Comparison of ENCODE assay signal across 9 cellular contexts in the genomic region with DNA sequence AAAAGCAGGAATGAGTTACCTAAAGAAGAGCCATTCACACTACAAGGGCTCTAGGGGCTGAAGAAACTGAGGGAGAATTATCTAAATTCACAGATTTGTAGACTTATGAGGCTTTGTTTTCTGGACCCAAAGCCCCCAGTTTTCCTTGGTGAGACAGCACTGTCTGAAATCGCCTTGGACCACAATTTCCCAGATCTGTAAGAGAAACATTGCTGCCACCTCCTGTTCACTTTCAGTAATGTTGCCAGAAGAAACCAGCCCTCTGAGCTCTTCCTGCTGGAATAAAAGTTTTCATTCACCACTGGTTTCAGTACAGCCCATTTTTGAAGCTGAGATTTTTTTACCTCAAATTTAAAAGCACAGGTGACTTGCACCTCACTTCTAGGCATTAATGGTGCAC.
DNase-seq lines count a peak whose midpoint lies in the region; ATAC-seq and TF ChIP-seq lines count a peak whose summit lies in the region.
"Had no signal": no experiment of that assay in that cellular context is flagged by ENCODE, and none has a peak within 500 bp of the region (broad histone marks: within the 10 kb centered on the region; RNA-seq: fewer than 3 reads in every experiment).

No MANE protein-coding gene starts in this region.

- no peaks in the 10 kb centered on the region for H3K9me2 ChIP-seq in Karpas-422 (replicated peaks; ENCODE audit: insufficient read depth, low read length)

- peak; percentile 5 to 44 for DNase-seq in AML-193 (lab: John Stamatoyannopoulos, UW)
- peak; percentile 78 for DNase-seq in Karpas-422
- DNase-seq in RWPE1 (ENCODE audit: low spot score): peak; percentile 44
- peak; percentile 1 for DNase-seq in epithelial cell of prostate (ENCODE audit: low read depth, low spot score)
- peak; percentile 39 for DNase-seq in mucosa of gallbladder (ENCODE audit: low spot score)
- DNase-seq in activated CD4-positive, alpha-beta memory T cell treated with anti-CD3 and anti-CD28 coated beads, Interleukin-2, amount 10 ng/mL, durations not matched to agents 7 days and 5 days: no peak
- no peak for DNase-seq in activated CD8-positive, alpha-beta memory T cell treated with anti-CD3 and anti-CD28 coated beads, Interleukin-2, amount 50 U/mL, for 4 hours

- H3K9me3 ChIP-seq in Karpas-422 (ENCODE audit: low read length): no peaks in the 10 kb centered on the region

- H3K27me3 ChIP-seq in Karpas-422 (ENCODE audit: low read length): no peaks in the 10 kb centered on the region

- peak; percentile 70 for ATAC-seq in GM18517 (IDR thresholded peaks at IDR 0.05; ENCODE audit: unreplicated experiment)

- H3K27ac ChIP-seq in Karpas-422 (ENCODE audit: low read length) (no peak overlapping the region), RWPE1 (no peak overlapping the region), epithelial cell of prostate (no peak overlapping the region)
- H3K27ac ChIP-seq: skin epidermis had no signal

- no peak overlapping the region for H2AFZ ChIP-seq in Karpas-422 (ENCODE audit: low read length)

- peaks cover 9% of the 10 kb centered on the region for H3K27me3 Mint-ChIP-seq in activated CD4-positive, alpha-beta memory T cell treated with anti-CD3 and anti-CD28 coated beads, Interleukin-2, amount 10 ng/mL, durations not matched to agents 7 days and 5 days

- POLR2A ChIA-PET in RWPE1 (lab: Yijun Ruan, JAX; ENCODE audit: low non-redundant PET): no interaction called here
- POLR2A ChIA-PET in activated CD4-positive, alpha-beta memory T cell treated with anti-CD3 and anti-CD28 coated beads, Interleukin-2, amount 10 ng/mL, durations not matched to agents 7 days and 5 days (lab: Charles Lee): no interaction called here

- H3K9me3 Mint-ChIP-seq in activated CD4-positive, alpha-beta memory T cell treated with anti-CD3 and anti-CD28 coated beads, Interleukin-2, amount 10 ng/mL, durations not matched to agents 7 days and 5 days: no peaks in the 10 kb centered on the region

- no peaks in the 10 kb centered on the region for H3K4me1 ChIP-seq in Karpas-422 (ENCODE audit: low read length)

- no peaks in the 10 kb centered on the region for H3K79me2 ChIP-seq in Karpas-422 (ENCODE audit: low read length)

- peak; percentile 74 for TF ChIP-seq CTCF in RWPE1 (conservative IDR thresholded peaks at IDR 0.05; ENCODE audit: low read depth)

- H3K4me2 ChIP-seq in Karpas-422 (ENCODE audit: low read depth, low read length, poor library complexity, severe bottlenecking): no peak overlapping the region

- no peaks in the 10 kb centered on the region for H3K36me3 Mint-ChIP-seq in activated CD4-positive, alpha-beta memory T cell treated with anti-CD3 and anti-CD28 coated beads, Interleukin-2, amount 10 ng/mL, durations not matched to agents 7 days and 5 days (ENCODE audit: low read depth)

- H3K36me3 ChIP-seq in Karpas-422 (ENCODE audit: insufficient read depth, low read length): no peaks in the 10 kb centered on the region

- H3K4me3 Mint-ChIP-seq in activated CD4-positive, alpha-beta memory T cell treated with anti-CD3 and anti-CD28 coated beads, Interleukin-2, amount 10 ng/mL, durations not matched to agents 7 days and 5 days: no peak overlapping the region

- no peaks in the 10 kb centered on the region for H3K4me1 Mint-ChIP-seq in activated CD4-positive, alpha-beta memory T cell treated with anti-CD3 and anti-CD28 coated beads, Interleukin-2, amount 10 ng/mL, durations not matched to agents 7 days and 5 days

- H3K9ac ChIP-seq in Karpas-422 (ENCODE audit: low read length): no peak overlapping the region

- H3K4me3 ChIP-seq in Karpas-422 (ENCODE audit: low read length): no peak overlapping the region
- H3K4me3 ChIP-seq: skin epidermis had no signal

- CTCF ChIA-PET in RWPE1 (lab: Yijun Ruan, JAX): interaction anchor here (0.6 to 1.2 kb wide), 4 partner anchors 180 to 694 kb away, joined by 3 to 5 read pairs (median 4); no protein-coding TSS in a partner anchor
- CTCF ChIA-PET in activated CD4-positive, alpha-beta memory T cell treated with anti-CD3 and anti-CD28 coated beads, Interleukin-2, amount 10 ng/mL, durations not matched to agents 7 days and 5 days (lab: Charles Lee): interaction anchor here (0.7 to 1.8 kb wide), 4 partner anchors 9 to 413 kb away, joined by 3 to 9 read pairs (median 7); no protein-coding TSS in a partner anchor

- H4K20me1 ChIP-seq in Karpas-422 (ENCODE audit: insufficient read depth, low read depth, low read length): no peaks in the 10 kb centered on the region

- no peak overlapping the region for H3K27ac Mint-ChIP-seq in activated CD4-positive, alpha-beta memory T cell treated with anti-CD3 and anti-CD28 coated beads, Interleukin-2, amount 10 ng/mL, durations not matched to agents 7 days and 5 days

Comparison
In these comparisons a context has a peak if more than half of its experiments do, and no peak if none do; other contexts are left out.
1. DNase-seq: peak in AML-193 (2 of 2), Karpas-422 (single experiment), RWPE1 (single experiment), epithelial cell of prostate (single experiment) and mucosa of gallbladder (single experiment); none in activated CD4-positive, alpha-beta memory T cell treated with anti-CD3 and anti-CD28 coated beads, Interleukin-2, amount 10 ng/mL, durations not matched to agents 7 days and 5 days (single experiment) and activated CD8-positive, alpha-beta memory T cell treated with anti-CD3 and anti-CD28 coated beads, Interleukin-2, amount 50 U/mL, for 4 hours (single experiment).